In the genomic region with DNA sequence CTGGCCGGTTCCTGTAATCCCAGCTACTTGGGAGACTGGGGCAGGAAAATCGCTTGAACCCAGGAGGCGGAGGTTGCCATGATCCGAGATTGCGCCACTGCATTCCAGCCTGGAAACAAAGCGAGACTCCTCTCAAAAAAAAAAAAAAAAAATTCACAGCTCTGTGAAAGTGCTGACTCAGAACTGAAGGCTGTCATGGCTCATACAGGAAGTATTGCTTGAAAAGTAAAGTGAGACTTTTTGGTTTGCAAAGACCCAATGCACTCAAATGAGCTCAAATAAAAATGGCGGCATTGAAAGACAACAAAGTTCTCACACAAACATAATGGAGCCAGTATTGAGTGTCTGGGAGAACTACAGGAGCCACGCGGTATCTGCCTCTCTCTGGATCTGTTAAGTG, we compare ENCODE assay signal across 12 cellular contexts.
A peak's percentile ranks its signal among the peaks of the same experiment; 100 is the strongest.
DNase-seq lines count a peak whose midpoint lies in the region; ATAC-seq, FAIRE-seq and TF ChIP-seq lines count a peak whose summit lies in the region.
"Had no signal": no experiment of that assay in that cellular context is flagged by ENCODE, and none has a peak within 500 bp of the region (broad histone marks: within the 10 kb centered on the region; RNA-seq: fewer than 3 reads in every experiment).

No MANE protein-coding gene starts in this region.

- no peak overlapping the region for H4K91ac ChIP-seq in H1 (replicated peaks; ENCODE audit: insufficient read length, low read length)

- no peaks in the 10 kb centered on the region for H3K36me3 Mint-ChIP-seq in stimulated activated memory B cell treated with anti-CD40 and anti-IgM and Interleukin-4, amounts not matched to agents 10 μg/mL and 1 μg/mL and 100 μg/mL, for 72 hours
- H3K36me3 Mint-ChIP-seq: CD4-positive, alpha-beta memory T cell had no signal

- no peaks in the 10 kb centered on the region for H3K4me1 Mint-ChIP-seq in stimulated activated memory B cell treated with anti-CD40 and anti-IgM and Interleukin-4, amounts not matched to agents 10 μg/mL and 1 μg/mL and 100 μg/mL, for 72 hours
- H3K4me1 Mint-ChIP-seq: CD4-positive, alpha-beta memory T cell had no signal

- H3K27ac ChIP-seq in MM.1S (ENCODE audit: low read length) = no peak overlapping the region
- H3K27ac ChIP-seq in H1 (ENCODE audit: low read depth, low read length) = no peak overlapping the region
- H3K27ac ChIP-seq in Peyer's patch = no peak overlapping the region
- H3K27ac ChIP-seq: ascending aorta, stomach had no signal

- no peak overlapping the region for H2BK120ac ChIP-seq in H1 (replicated peaks; ENCODE audit: low read depth, low read length)

- H3K9ac ChIP-seq in MM.1S (ENCODE audit: low read length) = no peak overlapping the region
- H3K9ac ChIP-seq in H1 (replicated peaks in 1 of 4; ENCODE audit: extremely low read depth in 1 of 4, low read depth in 3 of 4, low read length in 3 of 4) = no peak overlapping the region

- H3K14ac ChIP-seq in H1 (ENCODE audit: insufficient read length) = no peak overlapping the region

- no peak overlapping the region for H3K56ac ChIP-seq in H1 (replicated peaks; ENCODE audit: insufficient read length, low read depth, low read length)

- WGBS in H1 (ENCODE audit: extremely low coverage in 1 of 2, insufficient coverage in 1 of 2, insufficient read length in 1 of 2, insufficient replicate concordance in 2 of 2, low coverage in 1 of 2, low lambda C conversion rate in 2 of 2, missing lambda C conversion rate in 1 of 2), 2 experiments = 93% methylated on average over 9 of the region's 9 CpGs; no CpG with 5 or more reads in 1 of the 2 experiments

- H2AK5ac ChIP-seq in H1 (ENCODE audit: low read depth, low read length) = no peak overlapping the region

- H3K4me3 Mint-ChIP-seq in stimulated activated memory B cell treated with anti-CD40 and anti-IgM and Interleukin-4, amounts not matched to agents 10 μg/mL and 1 μg/mL and 100 μg/mL, for 72 hours = no peak overlapping the region
- H3K4me3 Mint-ChIP-seq: CD4-positive, alpha-beta memory T cell had no signal

- H3K79me2 ChIP-seq in MM.1S (ENCODE audit: low read length) (peaks cover 37% of the 10 kb centered on the region), H1 (ENCODE audit: control insufficient read depth in 1 of 2, insufficient read depth in 2 of 2, low read length in 2 of 2) (peaks cover 0 to 4% of the 10 kb centered on the region in 2 experiments; a peak in 1 of 4 replicates)

- no peak overlapping the region for H3K27ac Mint-ChIP-seq in stimulated activated memory B cell treated with anti-CD40 and anti-IgM and Interleukin-4, amounts not matched to agents 10 μg/mL and 1 μg/mL and 100 μg/mL, for 72 hours
- H3K27ac Mint-ChIP-seq: CD4-positive, alpha-beta memory T cell had no signal

- TF ChIP-seq CTCF in MM.1S (IDR thresholded peaks at IDR 0.05; ENCODE audit: low read length) (no peak), H1 (IDR thresholded peaks at IDR 0.05; ENCODE audit: control extremely low read depth in 1 of 3, insufficient read depth in 1 of 3, low read depth in 1 of 3, low read length in 3 of 3) (no peak), Peyer's patch (IDR thresholded peaks at IDR 0.05) (no peak)

- no peak for ATAC-seq in stimulated activated memory B cell treated with anti-CD40 and anti-IgM and Interleukin-4, amounts not matched to agents 10 μg/mL and 1 μg/mL and 100 μg/mL, for 72 hours

- H4K20me1 ChIP-seq in MM.1S (ENCODE audit: insufficient read depth, low read length) (no peaks in the 10 kb centered on the region), H1 (replicated peaks in 1 of 2; ENCODE audit: control insufficient read depth in 1 of 2, insufficient read depth in 2 of 2, low read length in 2 of 2) (no peaks in the 10 kb centered on the region)

- H3K36me3 ChIP-seq in MM.1S (replicated peaks; ENCODE audit: insufficient read depth, low read length) (no peaks in the 10 kb centered on the region), H1 (ENCODE audit: control insufficient read depth in 2 of 4, insufficient read depth in 4 of 4, low read length in 3 of 4) (0 out of 8 replicates have a peak, but pooled peaks cover 0 to 4% (median 0%) of the 10 kb centered on the region in 4 experiments), Peyer's patch (no peaks in the 10 kb centered on the region)
- H3K36me3 ChIP-seq: ascending aorta, stomach had no signal

- H3K4me2 ChIP-seq in MM.1S (ENCODE audit: low read depth, low read length) (no peak overlapping the region), H1 (ENCODE audit: insufficient read depth in 1 of 2, low read depth in 2 of 2, low read length in 2 of 2) (no peak overlapping the region)

- no peaks in the 10 kb centered on the region for H3K79me1 ChIP-seq in H1 (ENCODE audit: low read depth, low read length)

- CTCF ChIA-PET in H1 (lab: Charles Lee; ENCODE audit: partially characterized antibody) = interaction anchor here (0.8 to 2.7 kb wide), 3 partner anchors 9 to 124 kb away, joined by 3 to 6 read pairs (median 3); no protein-coding TSS in a partner anchor

- H3F3A ChIP-seq in MM.1S (ENCODE audit: insufficient read depth, low read length) = no peaks in the 10 kb centered on the region

- H3K27me3 Mint-ChIP-seq in stimulated activated memory B cell treated with anti-CD40 and anti-IgM and Interleukin-4, amounts not matched to agents 10 μg/mL and 1 μg/mL and 100 μg/mL, for 72 hours = no peaks in the 10 kb centered on the region
- H3K27me3 Mint-ChIP-seq: CD4-positive, alpha-beta memory T cell had no signal

- H3K4me3 ChIP-seq in MM.1S (ENCODE audit: low read length) (no peak overlapping the region), H1 (ENCODE audit: extremely low read depth in 1 of 4, insufficient read depth in 2 of 4, low read depth in 3 of 4, low read length in 4 of 4) (no peak overlapping the region), Peyer's patch (no peak overlapping the region)
- H3K4me3 ChIP-seq: ascending aorta, stomach had no signal

- no peak for TF ChIP-seq EP300 in H1 (IDR thresholded peaks at IDR 0.05; ENCODE audit: borderline replicate concordance in 1 of 2, low read depth in 2 of 2, low read length in 2 of 2)

- H3K4me1 ChIP-seq in MM.1S (ENCODE audit: low read length) (peaks cover 4% of the 10 kb centered on the region; the same call in 1 of the 2 replicates), H1 (replicated peaks in 1 of 4; ENCODE audit: control insufficient read depth in 3 of 4, insufficient read depth in 4 of 4, low read length in 3 of 4) (peaks cover 0 to 2% (median under 1%) of the 10 kb centered on the region in 4 experiments; a peak in 4 of 7 replicates), Peyer's patch (no peaks in the 10 kb centered on the region)
- H3K4me1 ChIP-seq: stomach had no signal

- no peak for TF ChIP-seq RAD21 in H1 (IDR thresholded peaks at IDR 0.05 in 1 of 2, conservative IDR thresholded peaks at IDR 0.05 in 1 of 2; ENCODE audit: low read depth in 2 of 2, low read length in 2 of 2)

- no peak overlapping the region for H4K8ac ChIP-seq in H1 (ENCODE audit: extremely low read depth, insufficient read depth, low read length)

- H4K5ac ChIP-seq in H1 (ENCODE audit: insufficient read length, low read depth, low read length) = no peak overlapping the region

- no peaks in the 10 kb centered on the region for H3K27me3 ChIP-seq in MM.1S (replicated peaks; ENCODE audit: insufficient read depth, low read length)
- no peaks in the 10 kb centered on the region for H3K27me3 ChIP-seq in H1 (replicated peaks in 1 of 4; ENCODE audit: control insufficient read depth in 3 of 4, extremely low read depth in 1 of 4, insufficient read depth in 3 of 4, low read length in 3 of 4)
- H3K27me3 ChIP-seq in Peyer's patch = no peaks in the 10 kb centered on the region
- H3K27me3 ChIP-seq: ascending aorta, stomach had no signal

- H3K18ac ChIP-seq in H1 (ENCODE audit: extremely low read depth, low read length) = no peak overlapping the region

- FAIRE-seq in H1 (lab: Jason Lieb, UNC) = no peak

- peaks cover 2% of the 10 kb centered on the region; the same call in 1 of the 2 replicates for H3K23me2 ChIP-seq in H1 (ENCODE audit: low read depth, low read length)

- H2AFZ ChIP-seq in MM.1S (ENCODE audit: low read length) (no peak overlapping the region), H1 (ENCODE audit: low read length) (no peak overlapping the region)

- H2BK5ac ChIP-seq in H1 (ENCODE audit: low read depth, low read length) = no peak overlapping the region

- no peak overlapping the region for H2BK12ac ChIP-seq in H1 (ENCODE audit: low read depth, low read length)

- DNase-seq in GM04504 (ENCODE audit: low read depth) = peak; percentile 29
- peak; percentile 53 for DNase-seq in MM.1S
- DNase-seq in H1 (ENCODE audit: low read depth in 1 of 2, low spot score in 2 of 2) = no peak
- peak; percentile 22 for DNase-seq in myocyte (ENCODE audit: low read depth)
- no peak for DNase-seq in stimulated activated CD4-positive, alpha-beta T cell treated with anti-CD3 and anti-CD28 coated beads, Interleukin-4, amount 100 ng/mL, for 24 hours
- no peak for DNase-seq in Peyer's patch
- no peak for DNase-seq in NCI-H446 (lab: John Stamatoyannopoulos, UW)
- DNase-seq: CD4-positive, alpha-beta memory T cell; NCI-H1436; stomach had no signal

- TF ChIP-seq POLR2A in H1 (IDR thresholded peaks at IDR 0.05; ENCODE audit: control extremely low read depth in 1 of 2, low read depth in 2 of 2, low read length in 2 of 2) (no peak), Peyer's patch (IDR thresholded peaks at IDR 0.05) (no peak)

- H3K9me3 ChIP-seq in MM.1S (replicated peaks; ENCODE audit: insufficient read depth, low read length) = no peaks in the 10 kb centered on the region
- H3K9me3 ChIP-seq in H1 (ENCODE audit: insufficient read depth in 2 of 2, low read depth in 1 of 2, low read length in 1 of 2) = 0 out of 4 replicates have a peak, but pooled peaks cover 0 to 5% of the 10 kb centered on the region in 2 experiments
- no peaks in the 10 kb centered on the region for H3K9me3 ChIP-seq in Peyer's patch
- H3K9me3 ChIP-seq: ascending aorta, stomach had no signal

- H2BK20ac ChIP-seq in H1 (ENCODE audit: low read length) = no peak overlapping the region

- POLR2A ChIA-PET in H1 (lab: Charles Lee; ENCODE audit: partially characterized antibody) = interaction anchor here (0.6 kb wide), 2 partner anchors 17 to 855 kb away, joined by 3 read pairs; no protein-coding TSS in a partner anchor

- no peak overlapping the region for H2BK15ac ChIP-seq in H1 (ENCODE audit: low read length)

- peaks cover 6% of the 10 kb centered on the region for H3K9me3 Mint-ChIP-seq in stimulated activated memory B cell treated with anti-CD40 and anti-IgM and Interleukin-4, amounts not matched to agents 10 μg/mL and 1 μg/mL and 100 μg/mL, for 72 hours

- H3K9me2 ChIP-seq in MM.1S (replicated peaks; ENCODE audit: insufficient read depth, low read length) = no peaks in the 10 kb centered on the region

- H3K4ac ChIP-seq in H1 (replicated peaks; ENCODE audit: insufficient read length, low read depth, low read length) = no peak overlapping the region

- no peak overlapping the region for H3K23ac ChIP-seq in H1 (ENCODE audit: insufficient read length)

TF ChIP-seq in H1, 55 proteins besides CTCF, POLR2A, EP300 and RAD21 (continues in another document):
- TF ChIP-seq RNF2 (IDR thresholded peaks at IDR 0.05; ENCODE audit: borderline replicate concordance, low read depth, low read length, missing control alignments, poor library complexity, severe bottlenecking) = no peak
- TF ChIP-seq HDAC6 (IDR thresholded peaks at IDR 0.05; ENCODE audit: low read depth, low read length) = no peak
- TF ChIP-seq CTBP2 (IDR thresholded peaks at IDR 0.05; ENCODE audit: borderline replicate concordance, insufficient read depth, insufficient read length, low read length) = no peak
- TF ChIP-seq MAFK (IDR thresholded peaks at IDR 0.05; ENCODE audit: low read depth, low read length) = peak; percentile 84

Comparison
In these comparisons a context has a peak if more than half of its experiments do, and no peak if none do; other contexts are left out.
1. DNase-seq: peak in GM04504 (single experiment), MM.1S (single experiment) and myocyte (single experiment); none in H1 (0 of 2), stimulated activated CD4-positive, alpha-beta T cell treated with anti-CD3 and anti-CD28 coated beads, Interleukin-4, amount 100 ng/mL, for 24 hours (single experiment), Peyer's patch (0 of 3) and NCI-H446 (0 of 2).